In the genomic region with DNA sequence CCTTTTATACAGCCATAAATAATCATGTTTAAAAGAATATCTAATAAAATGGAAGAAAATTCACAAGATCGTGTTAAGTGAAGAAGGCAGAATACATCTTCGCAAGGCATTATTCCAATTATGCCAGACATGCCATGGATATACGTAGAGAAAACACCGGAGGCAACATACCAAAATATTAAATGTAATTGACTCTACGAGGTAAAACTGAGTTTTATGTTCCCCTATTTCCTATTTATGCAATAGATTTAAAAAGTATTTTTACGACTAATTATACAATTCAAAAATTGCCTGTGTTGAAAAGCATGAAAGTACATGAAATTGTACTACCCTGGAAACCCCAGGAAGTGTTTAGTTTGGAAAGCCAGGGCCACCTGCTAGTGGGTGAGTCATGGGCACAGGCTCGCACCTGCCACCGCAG, we compare ENCODE assay signal across 8 cellular contexts. TPM values are rescaled to one million over a fixed set of nuclear protein-coding genes. Genes with fewer than 3 reads are reported as not detected.
DNase-seq lines count a peak whose midpoint lies in the region; ATAC-seq and TF ChIP-seq lines count a peak whose summit lies in the region.

No MANE protein-coding gene starts in this region.

- no peak for ATAC-seq in GM18519 (IDR thresholded peaks at IDR 0.05; ENCODE audit: low FRiP score, unreplicated experiment)
- no peak for ATAC-seq in HG03175 (IDR thresholded peaks at IDR 0.05; ENCODE audit: unreplicated experiment)

- TF ChIP-seq CTCF in brain (conservative IDR thresholded peaks at IDR 0.05): no peak
- TF ChIP-seq CTCF in mesothelial cell of epicardium (IDR thresholded peaks at IDR 0.05; ENCODE audit: unreplicated experiment): no peak

- H3K36me3 Mint-ChIP-seq in IgD-negative memory B cell (peaks cover 8% of the 10 kb centered on the region), brain (peaks cover 9% of the 10 kb centered on the region), mesothelial cell of epicardium (no peaks in the 10 kb centered on the region)

- peaks cover 2% of the 10 kb centered on the region for H3K27me3 Mint-ChIP-seq in IgD-negative memory B cell
- peaks cover 5% of the 10 kb centered on the region for H3K27me3 Mint-ChIP-seq in brain
- no peaks in the 10 kb centered on the region for H3K27me3 Mint-ChIP-seq in mesothelial cell of epicardium (ENCODE audit: low read depth)

- H3K9me3 Mint-ChIP-seq in IgD-negative memory B cell (no peaks in the 10 kb centered on the region), brain (peaks cover 0 to 2% (median 0%) of the 10 kb centered on the region in 5 experiments), mesothelial cell of epicardium (no peaks in the 10 kb centered on the region)

- H3K4me1 Mint-ChIP-seq in IgD-negative memory B cell (peaks cover 34 to 42% (median 38%) of the 10 kb centered on the region in 3 donors), brain (peaks cover 48% of the 10 kb centered on the region), mesothelial cell of epicardium (peaks cover 44% of the 10 kb centered on the region)

- H3K4me3 Mint-ChIP-seq in IgD-negative memory B cell: peak overlapping the region; percentile 86 to 100 (median 98)
- H3K4me3 Mint-ChIP-seq in brain: peak overlapping the region; percentile 86 to 99 (median 88)
- H3K4me3 Mint-ChIP-seq in mesothelial cell of epicardium: peak overlapping the region; percentile 76

- DNase-seq in DMS53 (lab: John Stamatoyannopoulos, UW): peak; percentile 99
- no peak for DNase-seq in mesothelial cell of epicardium (ENCODE audit: low spot score in 2 of 2, unreplicated experiment in 2 of 2)
- DNase-seq in GM19240 (ENCODE audit: insufficient read length, low spot score): no peak
- no peak for DNase-seq in LoVo (ENCODE audit: low spot score)

- H3K27ac Mint-ChIP-seq in IgD-negative memory B cell (peak overlapping the region; percentile 98 to 99 (median 98)), brain (peak overlapping the region; percentile 95 to 99 (median 98)), mesothelial cell of epicardium (peak overlapping the region; percentile 97)

RNA-seq across cellular contexts. Expression of gene REPIN1, which starts 0.9 kb away (rescaled TPM):
- polyA plus RNA-seq in IgD-negative memory B cell (118 TPM), brain (ENCODE audit: insufficient read depth, low read depth, low replicate concordance) (146 TPM)
- total RNA-seq in mesothelial cell of epicardium: 147 to 149 TPM (median 148 TPM) in 3 replicates

RNA-seq across cellular contexts. Expression of gene ZNF775, which starts 11.4 kb away (rescaled TPM):
- polyA plus RNA-seq in IgD-negative memory B cell: 5.1 TPM
- polyA plus RNA-seq in brain (ENCODE audit: insufficient read depth, low read depth, low replicate concordance): 23.0 TPM
- 13.3 to 14.9 TPM (median 14.8 TPM) in 3 replicates for total RNA-seq in mesothelial cell of epicardium

RNA-seq across cellular contexts. Expression of gene RARRES2, which starts 26.3 kb away (rescaled TPM):
- polyA plus RNA-seq in IgD-negative memory B cell: not detected
- polyA plus RNA-seq in brain (ENCODE audit: insufficient read depth, low read depth, low replicate concordance): 33.0 TPM
- 24.9 to 26.4 TPM (median 26.2 TPM) in 3 replicates for total RNA-seq in mesothelial cell of epicardium

RNA-seq across cellular contexts. Expression of gene ACTR3C, which starts 44.3 kb away (rescaled TPM):
- polyA plus RNA-seq in IgD-negative memory B cell (5.2 TPM), brain (ENCODE audit: insufficient read depth, low read depth, low replicate concordance) (3.0 TPM)
- total RNA-seq in mesothelial cell of epicardium: 0.40 to 0.84 TPM (median 0.47 TPM) in 3 replicates

RNA-seq across cellular contexts. Expression of gene LRRC61, which starts 44.5 kb away (rescaled TPM):
- polyA plus RNA-seq in IgD-negative memory B cell (29.1 TPM), brain (ENCODE audit: insufficient read depth, low read depth, low replicate concordance) (90.8 TPM)
- 3.3 to 4.0 TPM (median 3.4 TPM) in 3 replicates for total RNA-seq in mesothelial cell of epicardium

Comparison
In these comparisons a context has a peak if more than half of its experiments do, and no peak if none do; other contexts are left out.
1. RNA of gene RARRES2, which starts 26.3 kb away (polyA plus RNA-seq): 33.0 TPM in brain (single experiment); not detected in IgD-negative memory B cell (single experiment); every median in the first group is over 10 times any median in the second.
2. Peak in every context shown above with its lines, with median percentiles within 50 percentile points of each other: H3K27ac Mint-ChIP-seq and H3K4me3 Mint-ChIP-seq.